8 cellular contexts compared by ENCODE assay signal in genomic region chr7:91941450-91941849, GRCh38. TPM values are rescaled to one million over a fixed set of nuclear protein-coding genes. Genes with fewer than 3 reads are reported as not detected.
DNase-seq lines count a peak whose midpoint lies in the region; ATAC-seq and TF ChIP-seq lines count a peak whose summit lies in the region.

No MANE protein-coding gene starts in this region.

- H3K79me2 ChIP-seq in GM23248 (ENCODE audit: insufficient read depth): peaks cover 63% of the 10 kb centered on the region

- H3K4me2 ChIP-seq in GM23248 (ENCODE audit: unreplicated experiment): peak overlapping the region; percentile 93

- H3K9me2 ChIP-seq in GM23248 (ENCODE audit: insufficient read depth): no peaks in the 10 kb centered on the region

- H3F3A ChIP-seq in GM23248 (ENCODE audit: insufficient read depth): peaks cover 9% of the 10 kb centered on the region; the same call in 1 of the 2 replicates

- H3K9ac ChIP-seq in GM23248: peak overlapping the region; percentile 95

- H4K20me1 ChIP-seq in GM23248 (ENCODE audit: insufficient read depth): 0 out of 2 replicates have a peak, but pooled peaks cover 5% of the 10 kb centered on the region

- peak; percentile 42 for ATAC-seq in left lobe of liver

- H3K9me3 ChIP-seq in GM23248 (ENCODE audit: low read depth): no peaks in the 10 kb centered on the region

- 6% methylated on average over 7 of the region's 7 CpGs for WGBS in GM23248 (ENCODE audit: low coverage in 1 of 2, low lambda C conversion rate in 2 of 2, missing lambda C conversion rate in 2 of 2), 2 experiments

- in situ Hi-C loops in GM23248 (cut with MboI): no loop called here

- peak overlapping the region; percentile 86 for H2AFZ ChIP-seq in GM23248

- peak overlapping the region; percentile 90 for H3K27ac ChIP-seq in GM23248

- no peaks in the 10 kb centered on the region for H3K27me3 ChIP-seq in GM23248 (replicated peaks; ENCODE audit: insufficient read depth)

- no peaks in the 10 kb centered on the region for H3K36me3 ChIP-seq in GM23248 (ENCODE audit: low read depth)

- peak overlapping the region; percentile 91 for H3K4me3 ChIP-seq in GM23248
- peak overlapping the region; percentile 94 for H3K4me3 ChIP-seq in choroid plexus epithelial cell (ENCODE audit: low read depth, low read length)

- DNase-seq in DMS53 treated with DMSO at 0.1 percent for 48 hours (lab: John Stamatoyannopoulos, UW; ENCODE audit: unreplicated experiment) (peak; percentile 37), GM23248 (peak; percentile 49), NCI-H1694 treated with DMSO at 0.1 percent for 48 hours (lab: John Stamatoyannopoulos, UW) (peak; percentile 39), choroid plexus epithelial cell (ENCODE audit: low read depth) (peak; percentile 22), left lobe of liver (ENCODE audit: low spot score) (no peak), mesenteric fat pad (ENCODE audit: low spot score) (no peak)
- DNase-seq in activated CD4-positive, CD25-positive, alpha-beta regulatory T cell treated with anti-CD3 and anti-CD28 coated beads, Interleukin-2, amount 50 U/mL, for 16 hours (ENCODE audit: low read depth, low spot score): peak; percentile 2
- peak; percentile 35 for DNase-seq in stimulated activated CD4-positive, alpha-beta T cell treated with anti-CD3 and anti-CD28 coated beads, Interleukin-4, amount 100 ng/mL, for 24 hours

- peaks cover 21% of the 10 kb centered on the region; the same call in 1 of the 2 replicates for H3K4me1 ChIP-seq in GM23248 (ENCODE audit: insufficient read depth)

- TF ChIP-seq CTCF in choroid plexus epithelial cell (conservative IDR thresholded peaks at IDR 0.05; ENCODE audit: low read depth, low read length): no peak

RNA-seq across cellular contexts. Expression of gene AKAP9, which starts 0.8 kb away (rescaled TPM):
- 24.1 and 24.7 TPM in 2 replicates for total RNA-seq in GM23248 (2014; rRNA removed; shearing (Covaris generic))
- 31.3 and 38.8 TPM in 2 replicates for polyA plus RNA-seq in GM23248 (2016; fragmentation: Nextera tagmentation; extraction: Ambion mirVana)
- total RNA-seq in left lobe of liver (43.9 TPM), mesenteric fat pad (42.6 TPM)

Comparison
In these comparisons a context has a peak if more than half of its experiments do, and no peak if none do; other contexts are left out.
1. DNase-seq: peak in DMS53 treated with DMSO at 0.1 percent for 48 hours (single experiment), GM23248 (single experiment), NCI-H1694 treated with DMSO at 0.1 percent for 48 hours (single experiment), activated CD4-positive, CD25-positive, alpha-beta regulatory T cell treated with anti-CD3 and anti-CD28 coated beads, Interleukin-2, amount 50 U/mL, for 16 hours (single experiment), choroid plexus epithelial cell (single experiment) and stimulated activated CD4-positive, alpha-beta T cell treated with anti-CD3 and anti-CD28 coated beads, Interleukin-4, amount 100 ng/mL, for 24 hours (single experiment); none in left lobe of liver (single experiment) and mesenteric fat pad (single experiment).